3 cellular contexts compared by ENCODE assay signal in the genomic region with DNA sequence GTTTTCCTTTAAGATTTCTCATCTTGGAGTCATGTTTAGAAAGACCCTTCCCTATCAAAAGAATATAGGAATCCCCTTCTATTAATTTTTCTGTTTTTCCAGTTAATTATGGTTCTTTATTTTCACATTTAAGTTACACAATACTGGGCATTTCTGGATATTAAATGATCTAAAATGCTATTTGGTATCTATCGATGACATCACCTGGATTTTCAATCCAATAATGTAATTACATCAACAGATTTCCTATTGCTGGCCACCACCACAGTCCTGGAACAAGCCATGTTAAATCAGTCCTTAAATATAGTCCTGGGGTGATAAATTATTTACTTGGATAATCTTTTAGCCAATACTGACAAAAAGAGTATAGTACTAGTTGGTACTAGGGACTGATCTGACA.
TF ChIP-seq lines count a peak whose summit lies in the region.

No MANE protein-coding gene starts in this region.

TF ChIP-seq in HepG2, 621 proteins besides CTCF, POLR2A, EP300 and RAD21:
- TF ChIP-seq ATF7 (IDR thresholded peaks at IDR 0.05) (peak; percentile 59; the same call in 1 of the 2 replicates), ATF7 (CRISPR knock-in tag; IDR thresholded peaks at IDR 0.05) (no peak), GLI4 (CRISPR knock-in tag; IDR thresholded peaks at IDR 0.05; ENCODE audit: borderline replicate concordance) (no peak)

TF ChIP-seq in HEK293, 187 proteins besides CTCF, POLR2A, EP300 and RAD21:
- no peak for TF ChIP-seq ZNF157 (tag by site-specific recombination; IDR thresholded peaks at IDR 0.05)
- TF ChIP-seq, protein P1, sequence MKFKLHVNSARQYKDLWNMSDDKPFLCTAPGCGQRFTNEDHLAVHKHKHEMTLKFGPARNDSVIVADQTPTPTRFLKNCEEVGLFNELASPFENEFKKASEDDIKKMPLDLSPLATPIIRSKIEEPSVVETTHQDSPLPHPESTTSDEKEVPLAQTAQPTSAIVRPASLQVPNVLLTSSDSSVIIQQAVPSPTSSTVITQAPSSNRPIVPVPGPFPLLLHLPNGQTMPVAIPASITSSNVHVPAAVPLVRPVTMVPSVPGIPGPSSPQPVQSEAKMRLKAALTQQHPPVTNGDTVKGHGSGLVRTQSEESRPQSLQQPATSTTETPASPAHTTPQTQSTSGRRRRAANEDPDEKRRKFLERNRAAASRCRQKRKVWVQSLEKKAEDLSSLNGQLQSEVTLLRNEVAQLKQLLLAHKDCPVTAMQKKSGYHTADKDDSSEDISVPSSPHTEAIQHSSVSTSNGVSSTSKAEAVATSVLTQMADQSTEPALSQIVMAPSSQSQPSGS (tag by site-specific recombination; IDR thresholded peaks at IDR 0.05; ENCODE audit: low read depth): peak; percentile 52

TF ChIP-seq in K562, 482 proteins besides CTCF, POLR2A, EP300 and RAD21:
- TF ChIP-seq TBP (optimal IDR thresholded peaks at IDR 0.05; ENCODE audit: low read depth, low read length) (no peak), ELK3 (CRISPR knock-in tag; IDR thresholded peaks at IDR 0.05) (no peak), CBFB (CRISPR knock-in tag; IDR thresholded peaks at IDR 0.05) (no peak), UBTF (IDR thresholded peaks at IDR 0.05; ENCODE audit: borderline replicate concordance in 1 of 2, low read depth in 2 of 2, low read length in 2 of 2) (no peak), IRF2 (CRISPR knock-in tag; IDR thresholded peaks at IDR 0.05) (no peak), DLX4 (CRISPR knock-in tag; IDR thresholded peaks at IDR 0.05) (no peak), GABPA (tag; conservative IDR thresholded peaks at IDR 0.05; ENCODE audit: low read depth) (no peak), REST (CRISPR knock-in tag; IDR thresholded peaks at IDR 0.05; ENCODE audit: low read depth) (no peak), CEBPG (CRISPR knock-in tag; IDR thresholded peaks at IDR 0.05) (no peak), CEBPG (tag; conservative IDR thresholded peaks at IDR 0.05 in 1 of 2, IDR thresholded peaks at IDR 0.05 in 1 of 2) (0 out of 4 replicates have a peak, but pooled peaks of 1 of the 2 experiments have one; percentile 17), RBM34 (IDR thresholded peaks at IDR 0.05; ENCODE audit: borderline replicate concordance, insufficient read depth, low read length) (no peak), ZBTB34 (CRISPR knock-in tag; IDR thresholded peaks at IDR 0.05) (no peak), ZNF282 (CRISPR knock-in tag; IDR thresholded peaks at IDR 0.05) (no peak)
- TF ChIP-seq, protein P2, sequence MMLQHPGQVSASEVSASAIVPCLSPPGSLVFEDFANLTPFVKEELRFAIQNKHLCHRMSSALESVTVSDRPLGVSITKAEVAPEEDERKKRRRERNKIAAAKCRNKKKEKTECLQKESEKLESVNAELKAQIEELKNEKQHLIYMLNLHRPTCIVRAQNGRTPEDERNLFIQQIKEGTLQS (IDR thresholded peaks at IDR 0.05): peak; percentile 46; the same call in 1 of the 2 replicates
- TF ChIP-seq, protein P2 (CRISPR knock-in tag; conservative IDR thresholded peaks at IDR 0.05): no peak
- TF ChIP-seq, protein P3, sequence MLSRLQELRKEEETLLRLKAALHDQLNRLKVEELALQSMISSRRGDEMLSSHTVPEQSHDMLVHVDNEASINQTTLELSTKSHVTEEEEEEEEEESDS (CRISPR knock-in tag; IDR thresholded peaks at IDR 0.05): no peak
- TF ChIP-seq, protein P4, sequence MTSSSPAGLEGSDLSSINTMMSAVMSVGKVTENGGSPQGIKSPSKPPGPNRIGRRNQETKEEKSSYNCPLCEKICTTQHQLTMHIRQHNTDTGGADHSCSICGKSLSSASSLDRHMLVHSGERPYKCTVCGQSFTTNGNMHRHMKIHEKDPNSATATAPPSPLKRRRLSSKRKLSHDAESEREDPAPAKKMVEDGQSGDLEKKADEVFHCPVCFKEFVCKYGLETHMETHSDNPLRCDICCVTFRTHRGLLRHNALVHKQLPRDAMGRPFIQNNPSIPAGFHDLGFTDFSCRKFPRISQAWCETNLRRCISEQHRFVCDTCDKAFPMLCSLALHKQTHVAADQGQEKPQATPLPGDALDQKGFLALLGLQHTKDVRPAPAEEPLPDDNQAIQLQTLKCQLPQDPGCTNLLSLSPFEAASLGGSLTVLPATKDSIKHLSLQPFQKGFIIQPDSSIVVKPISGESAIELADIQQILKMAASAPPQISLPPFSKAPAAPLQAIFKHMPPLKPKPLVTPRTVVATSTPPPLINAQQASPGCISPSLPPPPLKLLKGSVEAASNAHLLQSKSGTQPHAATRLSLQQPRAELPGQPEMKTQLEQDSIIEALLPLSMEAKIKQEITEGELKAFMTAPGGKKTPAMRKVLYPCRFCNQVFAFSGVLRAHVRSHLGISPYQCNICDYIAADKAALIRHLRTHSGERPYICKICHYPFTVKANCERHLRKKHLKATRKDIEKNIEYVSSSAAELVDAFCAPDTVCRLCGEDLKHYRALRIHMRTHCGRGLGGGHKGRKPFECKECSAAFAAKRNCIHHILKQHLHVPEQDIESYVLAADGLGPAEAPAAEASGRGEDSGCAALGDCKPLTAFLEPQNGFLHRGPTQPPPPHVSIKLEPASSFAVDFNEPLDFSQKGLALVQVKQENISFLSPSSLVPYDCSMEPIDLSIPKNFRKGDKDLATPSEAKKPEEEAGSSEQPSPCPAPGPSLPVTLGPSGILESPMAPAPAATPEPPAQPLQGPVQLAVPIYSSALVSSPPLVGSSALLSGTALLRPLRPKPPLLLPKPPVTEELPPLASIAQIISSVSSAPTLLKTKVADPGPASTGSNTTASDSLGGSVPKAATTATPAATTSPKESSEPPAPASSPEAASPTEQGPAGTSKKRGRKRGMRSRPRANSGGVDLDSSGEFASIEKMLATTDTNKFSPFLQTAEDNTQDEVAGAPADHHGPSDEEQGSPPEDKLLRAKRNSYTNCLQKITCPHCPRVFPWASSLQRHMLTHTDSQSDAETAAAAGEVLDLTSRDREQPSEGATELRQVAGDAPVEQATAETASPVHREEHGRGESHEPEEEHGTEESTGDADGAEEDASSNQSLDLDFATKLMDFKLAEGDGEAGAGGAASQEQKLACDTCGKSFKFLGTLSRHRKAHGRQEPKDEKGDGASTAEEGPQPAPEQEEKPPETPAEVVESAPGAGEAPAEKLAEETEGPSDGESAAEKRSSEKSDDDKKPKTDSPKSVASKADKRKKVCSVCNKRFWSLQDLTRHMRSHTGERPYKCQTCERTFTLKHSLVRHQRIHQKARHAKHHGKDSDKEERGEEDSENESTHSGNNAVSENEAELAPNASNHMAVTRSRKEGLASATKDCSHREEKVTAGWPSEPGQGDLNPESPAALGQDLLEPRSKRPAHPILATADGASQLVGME (CRISPR knock-in tag; IDR thresholded peaks at IDR 0.05): no peak
- TF ChIP-seq, protein P5, sequence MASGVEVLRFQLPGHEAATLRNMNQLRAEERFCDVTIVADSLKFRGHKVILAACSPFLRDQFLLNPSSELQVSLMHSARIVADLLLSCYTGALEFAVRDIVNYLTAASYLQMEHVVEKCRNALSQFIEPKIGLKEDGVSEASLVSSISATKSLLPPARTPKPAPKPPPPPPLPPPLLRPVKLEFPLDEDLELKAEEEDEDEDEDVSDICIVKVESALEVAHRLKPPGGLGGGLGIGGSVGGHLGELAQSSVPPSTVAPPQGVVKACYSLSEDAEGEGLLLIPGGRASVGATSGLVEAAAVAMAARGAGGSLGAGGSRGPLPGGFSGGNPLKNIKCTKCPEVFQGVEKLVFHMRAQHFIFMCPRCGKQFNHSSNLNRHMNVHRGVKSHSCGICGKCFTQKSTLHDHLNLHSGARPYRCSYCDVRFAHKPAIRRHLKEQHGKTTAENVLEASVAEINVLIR (CRISPR knock-in tag; IDR thresholded peaks at IDR 0.05): no peak
